ENCODE assay signal across 10 cellular contexts in genomic region chrX:53280316-53280702, GRCh38. TPM values are rescaled to one million over a fixed set of nuclear protein-coding genes. Genes with fewer than 3 reads are reported as not detected.
A peak's percentile ranks its signal among the peaks of the same experiment; 100 is the strongest.
DNase-seq lines count a peak whose midpoint lies in the region; FAIRE-seq and TF ChIP-seq lines count a peak whose summit lies in the region.
"Had no signal": no experiment of that assay in that cellular context is flagged by ENCODE, and none has a peak within 500 bp of the region (broad histone marks: within the 10 kb centered on the region; RNA-seq: fewer than 3 reads in every experiment).

No MANE protein-coding gene starts in this region.

- H3K36me3 ChIP-seq in OCI-LY3 (replicated peaks; ENCODE audit: low read depth, low read length) = no peaks in the 10 kb centered on the region

- H3K4me3 Mint-ChIP-seq in Calu3 (ENCODE audit: low read depth, unreplicated experiment) = peak overlapping the region; percentile 58
- H3K4me3 Mint-ChIP-seq: neural crest cell had no signal

- no peak for DNase-seq in Calu3
- no peak for DNase-seq in epithelial cell of prostate (ENCODE audit: low read depth, low spot score)
- DNase-seq in skeletal muscle cell (ENCODE audit: low read depth) = no peak
- DNase-seq in NCI-H2171 (lab: John Stamatoyannopoulos, UW) = no peak
- no peak for DNase-seq in G401 (ENCODE audit: low spot score)
- DNase-seq in HK-2 (ENCODE audit: unreplicated experiment) = no peak
- no peak for DNase-seq in HTR-8/SVneo (ENCODE audit: insufficient read length, low spot score)

- H3K36me3 Mint-ChIP-seq in Calu3 (ENCODE audit: insufficient read depth, unreplicated experiment) = peaks cover 3% of the 10 kb centered on the region

- no peak overlapping the region for H3K4me3 ChIP-seq in OCI-LY3 (ENCODE audit: low read length)
- peak overlapping the region; percentile 42 for H3K4me3 ChIP-seq in skeletal muscle cell (ENCODE audit: low read depth, low read length)

- intact Hi-C loops in Calu3 (cut with micrococcal nuclease; ENCODE audit: unreplicated experiment) = loop anchor here (5.0 kb wide), 1 partner anchor 37 kb away; no protein-coding TSS in a partner anchor

- BruUV-seq in Calu3 (replicated peaks; lab: Mats Ljungman, UMichigan) = no TSS peak

- H3K4me2 ChIP-seq in OCI-LY3 (ENCODE audit: low read length) = peak overlapping the region; percentile 26; the same call in 1 of the 2 replicates

- no peak overlapping the region for H3K9ac ChIP-seq in OCI-LY3 (ENCODE audit: low read length)

- CTCF ChIA-PET in Calu3 (lab: Charles Lee) = no interaction called here

- no peaks in the 10 kb centered on the region for H3K9me3 ChIP-seq in OCI-LY3 (ENCODE audit: insufficient read depth, low read length)

- H3K4me1 ChIP-seq in OCI-LY3 (ENCODE audit: low read length) = no peaks in the 10 kb centered on the region

- no peaks in the 10 kb centered on the region for H3K9me3 Mint-ChIP-seq in Calu3 (ENCODE audit: low read depth, unreplicated experiment)
- H3K9me3 Mint-ChIP-seq: neural crest cell had no signal

- in situ Hi-C loops in G401 (cut with HindIII; ENCODE audit: low sequenced_read_pairs) = no loop called here

- H3K27ac ChIP-seq in OCI-LY3 (ENCODE audit: low read length) (no peak overlapping the region), epithelial cell of prostate (peak overlapping the region; percentile 84)

- no peak overlapping the region for H2AFZ ChIP-seq in OCI-LY3 (ENCODE audit: low read depth, low read length)

- H3K27me3 Mint-ChIP-seq in Calu3 (ENCODE audit: unreplicated experiment) = no peaks in the 10 kb centered on the region

- no peaks in the 10 kb centered on the region for H3K27me3 ChIP-seq in OCI-LY3 (ENCODE audit: low read depth, low read length)

- H4K20me1 ChIP-seq in OCI-LY3 (ENCODE audit: insufficient read depth, low read length) = no peaks in the 10 kb centered on the region

- no peak for FAIRE-seq in HTR-8/SVneo (lab: Jason Lieb, UNC)

- H3K79me2 ChIP-seq in OCI-LY3 (ENCODE audit: low read length) = no peaks in the 10 kb centered on the region

- no peak overlapping the region for H3K27ac Mint-ChIP-seq in Calu3 (ENCODE audit: unreplicated experiment)

- TF ChIP-seq CTCF in Calu3 (IDR thresholded peaks at IDR 0.05; ENCODE audit: unreplicated experiment) = no peak
- TF ChIP-seq CTCF in OCI-LY3 (IDR thresholded peaks at IDR 0.05; ENCODE audit: low read depth, low read length) = no peak

- peaks cover 9% of the 10 kb centered on the region for H3K4me1 Mint-ChIP-seq in Calu3 (ENCODE audit: low read depth, unreplicated experiment)

RNA-seq across cellular contexts. Expression of gene IQSEC2, which starts 1.1 kb away (rescaled TPM):
- 14.1 and 15.2 TPM in 2 replicates for total RNA-seq in Calu3 (2022)
- 16.0 and 18.4 TPM in 2 replicates for total RNA-seq in G401 (2014; rRNA removed; shearing (Covaris generic))
- total RNA-seq: OCI-LY7 had no signal

RNA-seq across cellular contexts. Expression of gene KDM5C, which starts 55.3 kb away (rescaled TPM):
- 91.6 and 98.4 TPM in 2 replicates for total RNA-seq in Calu3 (2022)
- total RNA-seq in G401 (2014; rRNA removed; shearing (Covaris generic)) = 69.8 and 76.3 TPM in 2 replicates
